ENCODE assay signal across 16 cellular contexts in genomic region chr17:79938696-79939435, GRCh38.
DNase-seq lines count a peak whose midpoint lies in the region; ATAC-seq and TF ChIP-seq lines count a peak whose summit lies in the region.
"Had no signal": no experiment of that assay in that cellular context is flagged by ENCODE, and none has a peak within 500 bp of the region (broad histone marks: within the 10 kb centered on the region; RNA-seq: fewer than 3 reads in every experiment).

No MANE protein-coding gene starts in this region.

- H3K27ac ChIP-seq in breast epithelium (no peak overlapping the region), gastrocnemius medialis (no peak overlapping the region), GM23338 (ENCODE audit: low read depth) (no peak overlapping the region)

- peaks cover 19% of the 10 kb centered on the region for H3K4me1 Mint-ChIP-seq in glutamatergic neuron (ENCODE audit: low read depth, unreplicated experiment)
- peaks cover 47% of the 10 kb centered on the region for H3K4me1 Mint-ChIP-seq in GM23338

- H4K20me1 ChIP-seq in GM23338 (replicated peaks; ENCODE audit: insufficient read depth): no peaks in the 10 kb centered on the region; the same call in 1 of the 2 replicates

- H3K27me3 ChIP-seq in BE2C (no peaks in the 10 kb centered on the region), breast epithelium (no peaks in the 10 kb centered on the region), gastrocnemius medialis (peaks cover 0 to 8% (median 7%) of the 10 kb centered on the region in 3 donors), GM23338 (ENCODE audit: insufficient read depth) (no peaks in the 10 kb centered on the region)
- H3K27me3 ChIP-seq: MG63 had no signal

- no peaks in the 10 kb centered on the region for H3K9me2 ChIP-seq in GM23338 (ENCODE audit: insufficient read depth)

- ATAC-seq in gastrocnemius medialis: no peak
- no peak for ATAC-seq in GM23338
- ATAC-seq: Panc1 had no signal

- no peaks in the 10 kb centered on the region; the same call in 1 of the 2 replicates for H3F3A ChIP-seq in GM23338 (replicated peaks; ENCODE audit: low read depth)

- H3K27me3 Mint-ChIP-seq in glutamatergic neuron (ENCODE audit: unreplicated experiment): peaks cover 25% of the 10 kb centered on the region
- peaks cover 23% of the 10 kb centered on the region for H3K27me3 Mint-ChIP-seq in GM23338 (ENCODE audit: insufficient read depth, low read depth, poor library complexity)

- in situ Hi-C loops in gastrocnemius medialis (cut with MboI; ENCODE audit: low sequenced_read_pairs in 4 of 4): no loop called here

- H3K4me3 Mint-ChIP-seq in glutamatergic neuron (ENCODE audit: unreplicated experiment) (no peak overlapping the region), GM23338 (no peak overlapping the region)
- H3K4me3 Mint-ChIP-seq: CD8-positive, alpha-beta memory T cell; HFFc6 had no signal

- H3K9me3 Mint-ChIP-seq in glutamatergic neuron (ENCODE audit: unreplicated experiment) (peaks cover 14% of the 10 kb centered on the region), GM23338 (no peaks in the 10 kb centered on the region)
- H3K9me3 Mint-ChIP-seq: HFFc6 had no signal

- H3K27ac Mint-ChIP-seq in glutamatergic neuron (ENCODE audit: unreplicated experiment) (no peak overlapping the region), GM23338 (no peak overlapping the region)
- H3K27ac Mint-ChIP-seq: HFFc6 had no signal

- no peaks in the 10 kb centered on the region for H3K9me3 ChIP-seq in BE2C
- H3K9me3 ChIP-seq in breast epithelium: no peaks in the 10 kb centered on the region
- H3K9me3 ChIP-seq in gastrocnemius medialis: no peaks in the 10 kb centered on the region
- H3K9me3 ChIP-seq: MG63 had no signal

- no peak for TF ChIP-seq POLR2A in breast epithelium (IDR thresholded peaks at IDR 0.05)
- no peak for TF ChIP-seq POLR2A in gastrocnemius medialis (IDR thresholded peaks at IDR 0.05)

- DNase-seq in BE2C (peak; percentile 6), HuH-7 (ENCODE audit: low spot score) (peak; percentile 95), glutamatergic neuron (peak; percentile 14), posterior vena cava (ENCODE audit: low spot score) (peak; percentile 55), breast epithelium (ENCODE audit: low spot score in 2 of 2) (no peak), gastrocnemius medialis (no peak), GM23338 (ENCODE audit: low spot score) (no peak)
- DNase-seq: AML-193; CD8-positive, alpha-beta memory T cell; HFFc6; MG63; NCI-H1092 treated with DMSO at 0.1 percent for 48 hours; NCI-H187; NCI-H69; SHP77 treated with DMSO at 0.1 percent for 48 hours had no signal

- no peak overlapping the region for H2AFZ ChIP-seq in GM23338

- H3K4me1 ChIP-seq in BE2C (peaks cover 15% of the 10 kb centered on the region), breast epithelium (no peaks in the 10 kb centered on the region), gastrocnemius medialis (peaks cover 2 to 3% of the 10 kb centered on the region in 2 donors), GM23338 (ENCODE audit: insufficient read depth) (peaks cover 21% of the 10 kb centered on the region; the same call in 1 of the 2 replicates)

- intact Hi-C loops in posterior vena cava (cut with DNase I): no loop called here
- intact Hi-C loops in breast epithelium (cut with DNase I; ENCODE audit: low total_unique reads): no loop called here
- intact Hi-C loops in gastrocnemius medialis (cut with DNase I; ENCODE audit: low total_unique reads): no loop called here

- no peak overlapping the region for H3K4me2 ChIP-seq in GM23338

- H3K4me3 ChIP-seq in BE2C (ENCODE audit: low read depth, low read length) (no peak overlapping the region), breast epithelium (no peak overlapping the region), gastrocnemius medialis (no peak overlapping the region), GM23338 (no peak overlapping the region)
- H3K4me3 ChIP-seq: MG63 had no signal

- TF ChIP-seq CTCF in BE2C (IDR thresholded peaks at IDR 0.05; ENCODE audit: low read depth, low read length): no peak
- TF ChIP-seq CTCF in glutamatergic neuron (IDR thresholded peaks at IDR 0.05; ENCODE audit: partially characterized antibody, unreplicated experiment): no peak
- no peak for TF ChIP-seq CTCF in breast epithelium (IDR thresholded peaks at IDR 0.05)
- TF ChIP-seq CTCF in gastrocnemius medialis (IDR thresholded peaks at IDR 0.05 in 4 of 5, conservative IDR thresholded peaks at IDR 0.05 in 1 of 5): no peak
- TF ChIP-seq CTCF in GM23338 (conservative IDR thresholded peaks at IDR 0.05; ENCODE audit: low read depth in 2 of 2): no peak

- peaks cover 5% of the 10 kb centered on the region for H3K36me3 Mint-ChIP-seq in glutamatergic neuron (ENCODE audit: unreplicated experiment)
- peaks cover 41% of the 10 kb centered on the region for H3K36me3 Mint-ChIP-seq in GM23338 (ENCODE audit: low read depth)
- H3K36me3 Mint-ChIP-seq: CD8-positive, alpha-beta memory T cell had no signal

- no peaks in the 10 kb centered on the region for H3K79me2 ChIP-seq in GM23338 (replicated peaks; ENCODE audit: insufficient read depth)

- H3K36me3 ChIP-seq in BE2C (no peaks in the 10 kb centered on the region), breast epithelium (no peaks in the 10 kb centered on the region), gastrocnemius medialis (peaks cover 0 to 11% of the 10 kb centered on the region in 2 donors), GM23338 (ENCODE audit: insufficient read depth) (no peaks in the 10 kb centered on the region)

TF ChIP-seq in GM23338, 12 proteins besides CTCF, POLR2A, EP300 and RAD21 (continues in another document):
- TF ChIP-seq REST (IDR thresholded peaks at IDR 0.05; ENCODE audit: unreplicated experiment) (no peak), JUNB (IDR thresholded peaks at IDR 0.05; ENCODE audit: unreplicated experiment) (no peak), ZNF331 (CRISPR knock-in tag; IDR thresholded peaks at IDR 0.05; ENCODE audit: low read depth) (no peak), NANOG (IDR thresholded peaks at IDR 0.05; ENCODE audit: borderline replicate concordance) (no peak), EZH2 (IDR thresholded peaks at IDR 0.05; ENCODE audit: low read depth, unreplicated experiment) (no peak), POLR2AphosphoS5 (IDR thresholded peaks at IDR 0.05; ENCODE audit: low read depth) (no peak)

Comparison
In these comparisons a context has a peak if more than half of its experiments do, and no peak if none do; other contexts are left out.
1. DNase-seq: peak in BE2C (single experiment), HuH-7 (single experiment), glutamatergic neuron (single experiment) and posterior vena cava (single experiment); none in breast epithelium (0 of 2), gastrocnemius medialis (0 of 2) and GM23338 (single experiment).